In genomic region chr1:168799918-168800605, GRCh38 we compare ENCODE assay signal across 10 cellular contexts.
"Had no signal": no experiment of that assay in that cellular context is flagged by ENCODE, and none has a peak within 500 bp of the region (broad histone marks: within the 10 kb centered on the region; RNA-seq: fewer than 3 reads in every experiment).

No MANE protein-coding gene starts in this region.

- H3K27me3 ChIP-seq: uterus had no signal

- H3K4me3 ChIP-seq: lower lobe of right lung, uterus had no signal

- DNase-seq: activated B cell treated with CpG ODN at 0.5 μM for 24 hours; activated CD4-positive, alpha-beta T cell treated with anti-CD3 and anti-CD28 coated beads, Interleukin-2, amount 50 U/mL, for 1 hour; amniotic stem cell; endodermal cell; lower lobe of right lung; midbrain; naive thymus-derived CD4-positive, alpha-beta T cell; occipital lobe; T-helper 17 cell; uterus had no signal

- H3K4me1 ChIP-seq: lower lobe of right lung, uterus had no signal

- H3K9me3 ChIP-seq: lower lobe of right lung, uterus had no signal

- H3K27ac ChIP-seq: lower lobe of right lung, uterus had no signal

- ATAC-seq: lower lobe of right lung; naive thymus-derived CD4-positive, alpha-beta T cell; T-helper 17 cell had no signal

- H3K36me3 ChIP-seq: lower lobe of right lung, uterus had no signal
